Comparison of ENCODE assay signal across 8 cellular contexts in genomic region chr3:170357920-170358854, GRCh38.
DNase-seq lines count a peak whose midpoint lies in the region; ATAC-seq lines count a peak whose summit lies in the region.

No MANE protein-coding gene starts in this region.

- no peaks in the 10 kb centered on the region for H3K27me3 ChIP-seq in mucosa of stomach (ENCODE audit: control insufficient read depth, insufficient read depth, low read length)

- peak overlapping the region; percentile 70 for H3K4me3 ChIP-seq in mucosa of stomach (ENCODE audit: low read length)

- DNase-seq in NCI-H446 (lab: John Stamatoyannopoulos, UW) (peak; percentile 46 to 59), NCI-H446 treated with DMSO at 0.1 percent for 48 hours (lab: John Stamatoyannopoulos, UW) (no peak), NCI-H82 (lab: John Stamatoyannopoulos, UW) (peak; percentile 93), activated T-cell treated with anti-CD3 and anti-CD28 coated beads for 1 hour (ENCODE audit: low read depth) (peak; percentile 73), epithelial cell of prostate (ENCODE audit: low read depth, low spot score) (no peak)
- peak; percentile 85 for DNase-seq in stimulated activated CD8-positive, alpha-beta memory T cell treated with anti-CD3 and anti-CD28 coated beads, Interleukin-4, amount 100 ng/mL, for 48 hours

- H3K9ac ChIP-seq in mucosa of stomach (ENCODE audit: low read length): peak overlapping the region; percentile 83

- H3K9me3 ChIP-seq in mucosa of stomach (ENCODE audit: control insufficient read depth, low read length): no peaks in the 10 kb centered on the region

- peak; percentile 11 for ATAC-seq in HG03066 (IDR thresholded peaks at IDR 0.05; ENCODE audit: low read depth, unreplicated experiment)

- H3K4me1 ChIP-seq in mucosa of stomach (ENCODE audit: control insufficient read depth, insufficient read depth, low read length): peaks cover 11% of the 10 kb centered on the region

- H3K27ac ChIP-seq in epithelial cell of prostate: peak overlapping the region; percentile 96

- H3K36me3 ChIP-seq in mucosa of stomach (ENCODE audit: control insufficient read depth, insufficient read depth, low read length): no peaks in the 10 kb centered on the region

Comparison
In these comparisons a context has a peak if more than half of its experiments do, and no peak if none do; other contexts are left out.
1. DNase-seq: peak in NCI-H446 (2 of 2), NCI-H82 (single experiment), activated T-cell treated with anti-CD3 and anti-CD28 coated beads for 1 hour (single experiment) and stimulated activated CD8-positive, alpha-beta memory T cell treated with anti-CD3 and anti-CD28 coated beads, Interleukin-4, amount 100 ng/mL, for 48 hours (single experiment); none in NCI-H446 treated with DMSO at 0.1 percent for 48 hours (single experiment) and epithelial cell of prostate (single experiment).